ENCODE assay signal across 1 cellular context in genomic region chr2:227759411-227760113, GRCh38.
TF ChIP-seq lines count a peak whose summit lies in the region.

No MANE protein-coding gene starts in this region.

TF ChIP-seq in HepG2, 621 proteins besides CTCF, POLR2A, EP300 and RAD21 (continued from another document and continues in another):
- TF ChIP-seq MLX (CRISPR knock-in tag; IDR thresholded peaks at IDR 0.05) (0 out of 2 replicates have a peak, but pooled peaks have one; percentile 47), TCF7 (IDR thresholded peaks at IDR 0.05; ENCODE audit: low read depth) (peak; percentile 78), THAP11 (CRISPR knock-in tag; IDR thresholded peaks at IDR 0.05) (0 out of 2 replicates have a peak, but pooled peaks have one; percentile 22), NR2F6 (IDR thresholded peaks at IDR 0.05) (peak; percentile 96), NR2F6 (CRISPR knock-in tag; IDR thresholded peaks at IDR 0.05) (peak; percentile 98), ZNF720 (CRISPR knock-in tag; IDR thresholded peaks at IDR 0.05) (no peak), ZNF687 (CRISPR knock-in tag; IDR thresholded peaks at IDR 0.05) (peak; percentile 57), ARID3A (IDR thresholded peaks at IDR 0.05; ENCODE audit: low read depth, low read length) (no peak), CREM (IDR thresholded peaks at IDR 0.05) (peak; percentile 87; the same call in 1 of the 2 replicates), CREM (CRISPR knock-in tag; IDR thresholded peaks at IDR 0.05) (no peak), GABPB1 (CRISPR knock-in tag; IDR thresholded peaks at IDR 0.05) (peak; percentile 33; the same call in 1 of the 2 replicates), ZFAT (CRISPR knock-in tag; conservative IDR thresholded peaks at IDR 0.05) (no peak), ZBTB44 (CRISPR knock-in tag; IDR thresholded peaks at IDR 0.05) (no peak), JUND (CRISPR knock-in tag; IDR thresholded peaks at IDR 0.05) (no peak), PATZ1 (CRISPR knock-in tag; IDR thresholded peaks at IDR 0.05) (peak; percentile 21; the same call in 1 of the 2 replicates), HDAC1 (CRISPR knock-in tag; IDR thresholded peaks at IDR 0.05) (peak; percentile 66), ZNF431 (CRISPR knock-in tag; IDR thresholded peaks at IDR 0.05; ENCODE audit: borderline replicate concordance, low read depth) (no peak), NR2F2 (IDR thresholded peaks at IDR 0.05; ENCODE audit: borderline replicate concordance, low read depth) (peak; percentile 91), ZBTB3 (CRISPR knock-in tag; IDR thresholded peaks at IDR 0.05; ENCODE audit: borderline replicate concordance, low read depth) (0 out of 2 replicates have a peak, but pooled peaks have one; percentile 49), ZNF234 (CRISPR knock-in tag; conservative IDR thresholded peaks at IDR 0.05) (no peak), KLF11 (CRISPR knock-in tag; IDR thresholded peaks at IDR 0.05) (no peak), ELF1 (CRISPR knock-in tag; IDR thresholded peaks at IDR 0.05) (0 out of 2 replicates have a peak, but pooled peaks have one; percentile 20), ZNF263 (CRISPR knock-in tag; IDR thresholded peaks at IDR 0.05) (no peak), ZFY (CRISPR knock-in tag; IDR thresholded peaks at IDR 0.05) (peak; percentile 35; the same call in 1 of the 2 replicates), HNF4G (IDR thresholded peaks at IDR 0.05; ENCODE audit: borderline replicate concordance, low read depth, low read length) (peak; percentile 65; the same call in 1 of the 2 replicates), HNF4G (CRISPR knock-in tag; IDR thresholded peaks at IDR 0.05; ENCODE audit: borderline replicate concordance, low read depth) (no peak), NR2C2 (CRISPR knock-in tag; IDR thresholded peaks at IDR 0.05; ENCODE audit: borderline replicate concordance) (peak; percentile 75), ZNF841 (CRISPR knock-in tag; IDR thresholded peaks at IDR 0.05; ENCODE audit: borderline replicate concordance) (no peak), YY1 (IDR thresholded peaks at IDR 0.05; ENCODE audit: insufficient read depth, insufficient replicate concordance, low read depth, low read length) (peak; percentile 65), ZIK1 (CRISPR knock-in tag; IDR thresholded peaks at IDR 0.05; ENCODE audit: borderline replicate concordance, low read depth) (no peak), ZNF556 (CRISPR knock-in tag; IDR thresholded peaks at IDR 0.05; ENCODE audit: borderline replicate concordance) (peak; percentile 51; the same call in 1 of the 2 replicates), ZNF883 (CRISPR knock-in tag; IDR thresholded peaks at IDR 0.05; ENCODE audit: not compliant biosample characterization) (no peak), ZNF710 (CRISPR knock-in tag; IDR thresholded peaks at IDR 0.05; ENCODE audit: borderline replicate concordance) (0 out of 2 replicates have a peak, but pooled peaks have one; percentile 80), TFDP2 (CRISPR knock-in tag; IDR thresholded peaks at IDR 0.05) (no peak), ZNF713 (CRISPR knock-in tag; IDR thresholded peaks at IDR 0.05) (no peak), KDM2A (CRISPR knock-in tag; IDR thresholded peaks at IDR 0.05; ENCODE audit: borderline replicate concordance, low read depth) (0 out of 2 replicates have a peak, but pooled peaks have one; percentile 14), ZNF792 (CRISPR knock-in tag; IDR thresholded peaks at IDR 0.05) (0 out of 2 replicates have a peak, but pooled peaks have one; percentile 35), HDAC2 (CRISPR knock-in tag; IDR thresholded peaks at IDR 0.05) (peak; percentile 75), ZNF350 (CRISPR knock-in tag; IDR thresholded peaks at IDR 0.05; ENCODE audit: borderline replicate concordance, low read depth) (peak; percentile 52; the same call in 1 of the 2 replicates), ZBTB8A (CRISPR knock-in tag; IDR thresholded peaks at IDR 0.05; ENCODE audit: borderline replicate concordance, low read depth) (no peak), CENPT (CRISPR knock-in tag; IDR thresholded peaks at IDR 0.05; ENCODE audit: low read depth) (no peak), RXRA (CRISPR knock-in tag; IDR thresholded peaks at IDR 0.05) (peak; percentile 81; the same call in 1 of the 2 replicates), GFI1 (CRISPR knock-in tag; IDR thresholded peaks at IDR 0.05; ENCODE audit: borderline replicate concordance) (0 out of 2 replicates have a peak, but pooled peaks have one; percentile 54), MED1 (CRISPR knock-in tag; IDR thresholded peaks at IDR 0.05) (0 out of 2 replicates have a peak, but pooled peaks have one; percentile 67)
- TF ChIP-seq, protein P1, sequence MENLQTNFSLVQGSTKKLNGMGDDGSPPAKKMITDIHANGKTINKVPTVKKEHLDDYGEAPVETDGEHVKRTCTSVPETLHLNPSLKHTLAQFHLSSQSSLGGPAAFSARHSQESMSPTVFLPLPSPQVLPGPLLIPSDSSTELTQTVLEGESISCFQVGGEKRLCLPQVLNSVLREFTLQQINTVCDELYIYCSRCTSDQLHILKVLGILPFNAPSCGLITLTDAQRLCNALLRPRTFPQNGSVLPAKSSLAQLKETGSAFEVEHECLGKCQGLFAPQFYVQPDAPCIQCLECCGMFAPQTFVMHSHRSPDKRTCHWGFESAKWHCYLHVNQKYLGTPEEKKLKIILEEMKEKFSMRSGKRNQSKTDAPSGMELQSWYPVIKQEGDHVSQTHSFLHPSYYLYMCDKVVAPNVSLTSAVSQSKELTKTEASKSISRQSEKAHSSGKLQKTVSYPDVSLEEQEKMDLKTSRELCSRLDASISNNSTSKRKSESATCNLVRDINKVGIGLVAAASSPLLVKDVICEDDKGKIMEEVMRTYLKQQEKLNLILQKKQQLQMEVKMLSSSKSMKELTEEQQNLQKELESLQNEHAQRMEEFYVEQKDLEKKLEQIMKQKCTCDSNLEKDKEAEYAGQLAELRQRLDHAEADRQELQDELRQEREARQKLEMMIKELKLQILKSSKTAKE (CRISPR knock-in tag; IDR thresholded peaks at IDR 0.05; ENCODE audit: borderline replicate concordance): no peak
- TF ChIP-seq, protein P2, sequence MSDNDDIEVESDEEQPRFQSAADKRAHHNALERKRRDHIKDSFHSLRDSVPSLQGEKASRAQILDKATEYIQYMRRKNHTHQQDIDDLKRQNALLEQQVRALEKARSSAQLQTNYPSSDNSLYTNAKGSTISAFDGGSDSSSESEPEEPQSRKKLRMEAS (IDR thresholded peaks at IDR 0.05): peak; percentile 69
- TF ChIP-seq, protein P3, sequence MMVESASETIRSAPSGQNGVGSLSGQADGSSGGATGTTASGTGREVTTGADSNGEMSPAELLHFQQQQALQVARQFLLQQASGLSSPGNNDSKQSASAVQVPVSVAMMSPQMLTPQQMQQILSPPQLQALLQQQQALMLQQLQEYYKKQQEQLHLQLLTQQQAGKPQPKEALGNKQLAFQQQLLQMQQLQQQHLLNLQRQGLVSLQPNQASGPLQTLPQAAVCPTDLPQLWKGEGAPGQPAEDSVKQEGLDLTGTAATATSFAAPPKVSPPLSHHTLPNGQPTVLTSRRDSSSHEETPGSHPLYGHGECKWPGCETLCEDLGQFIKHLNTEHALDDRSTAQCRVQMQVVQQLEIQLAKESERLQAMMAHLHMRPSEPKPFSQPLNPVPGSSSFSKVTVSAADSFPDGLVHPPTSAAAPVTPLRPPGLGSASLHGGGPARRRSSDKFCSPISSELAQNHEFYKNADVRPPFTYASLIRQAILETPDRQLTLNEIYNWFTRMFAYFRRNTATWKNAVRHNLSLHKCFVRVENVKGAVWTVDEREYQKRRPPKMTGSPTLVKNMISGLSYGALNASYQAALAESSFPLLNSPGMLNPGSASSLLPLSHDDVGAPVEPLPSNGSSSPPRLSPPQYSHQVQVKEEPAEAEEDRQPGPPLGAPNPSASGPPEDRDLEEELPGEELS (CRISPR knock-in tag; IDR thresholded peaks at IDR 0.05): peak; percentile 63
